ENCODE assay signal across 6 cellular contexts in genomic region chr1:5393146-5393545, GRCh38.
"Had no signal": no experiment of that assay in that cellular context is flagged by ENCODE, and none has a peak within 500 bp of the region (broad histone marks: within the 10 kb centered on the region; RNA-seq: fewer than 3 reads in every experiment).

No MANE protein-coding gene starts in this region.

- H3K9me3 Mint-ChIP-seq: GM23338 had no signal

- H3K4me1 Mint-ChIP-seq: GM23338 had no signal

- DNase-seq: H9, HCEC 1CT, IMR-90, KG1 had no signal

- ATAC-seq: GM23338, K562 had no signal

- H3K4me3 Mint-ChIP-seq: GM23338, H9 had no signal

- H3K4me2 ChIP-seq: GM23338 had no signal

- H3K4me3 ChIP-seq: GM23338, K562 had no signal

- H2AFZ ChIP-seq: GM23338 had no signal
